In the genomic region with DNA sequence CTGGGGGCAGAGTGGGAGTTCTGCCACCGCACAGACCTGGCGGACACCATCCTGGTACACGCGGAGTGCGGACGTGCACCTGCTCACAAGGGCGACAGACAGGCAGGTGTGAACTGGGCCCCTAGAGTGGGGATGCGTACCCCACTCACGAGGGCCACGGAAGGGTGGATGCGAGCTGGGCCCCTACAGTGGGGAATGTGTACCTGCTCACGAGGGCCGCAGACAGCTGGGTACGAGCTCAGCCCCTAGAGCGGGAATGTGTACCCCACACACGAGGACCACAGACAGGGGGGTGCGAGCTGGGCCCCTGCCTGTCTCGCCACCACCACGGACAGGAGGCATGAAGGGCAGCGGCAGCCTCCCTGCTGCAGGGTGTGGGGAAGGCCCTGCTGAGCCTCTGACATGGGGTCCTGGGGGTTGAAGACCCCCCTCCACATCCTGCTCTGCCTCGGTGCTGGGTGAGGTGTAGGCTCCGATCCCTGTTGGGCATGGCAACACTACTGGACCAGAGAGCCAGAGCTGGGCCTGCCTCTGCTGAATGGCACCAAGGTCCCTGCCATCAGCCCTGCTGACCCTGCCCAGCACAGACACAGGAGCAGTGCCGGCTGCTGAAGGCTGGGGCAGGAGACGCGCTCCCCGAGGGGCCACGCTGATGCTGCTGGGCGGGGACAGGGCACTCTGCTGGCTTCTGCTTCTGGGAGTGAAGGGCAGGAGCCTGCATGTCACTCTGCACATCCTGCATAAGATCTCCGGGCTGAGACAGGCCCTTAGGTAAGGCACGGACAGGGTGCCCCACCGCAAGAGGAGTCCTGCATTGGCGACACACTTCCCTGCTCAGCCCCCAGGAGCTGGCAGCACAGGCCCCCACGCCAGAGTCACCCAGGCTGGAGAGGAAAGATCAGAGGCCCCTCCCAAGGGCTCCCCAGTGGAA, we compare ENCODE assay signal across 25 cellular contexts.
DNase-seq lines count a peak whose midpoint lies in the region; ATAC-seq and TF ChIP-seq lines count a peak whose summit lies in the region.
"Had no signal": no experiment of that assay in that cellular context is flagged by ENCODE, and none has a peak within 500 bp of the region (broad histone marks: within the 10 kb centered on the region; RNA-seq: fewer than 3 reads in every experiment).

No MANE protein-coding gene starts in this region.

- H2AFZ ChIP-seq in trophoblast cell (ENCODE audit: insufficient read depth, low read length, poor library complexity) = no peak overlapping the region

- H3K79me1 ChIP-seq in trophoblast cell (ENCODE audit: low read length) = no peaks in the 10 kb centered on the region

- no peak overlapping the region for H3K18ac ChIP-seq in trophoblast cell (ENCODE audit: low read length)

- H4K12ac ChIP-seq in trophoblast cell (ENCODE audit: low read depth, low read length) = no peak overlapping the region

- H3K9me3 Mint-ChIP-seq in naive B cell = no peaks in the 10 kb centered on the region
- H3K9me3 Mint-ChIP-seq: activated CD4-positive, alpha-beta T cell treated with anti-CD3 and anti-CD28 coated beads, Interleukin-2, amount 10 ng/mL, durations not matched to agents 24 days and 14 days; activated T-helper 17 cell treated with anti-CD3 and anti-CD28 coated beads, Interleukin-2, amount 50 U/mL, for 72 hours had no signal

- no peak overlapping the region for H3K4me3 ChIP-seq in right atrium auricular region
- no peak overlapping the region for H3K4me3 ChIP-seq in trophoblast cell (ENCODE audit: low read depth, low read length)
- H3K4me3 ChIP-seq: A549, body of pancreas, esophagus squamous epithelium, gastrocnemius medialis, Peyer's patch had no signal

- peak overlapping the region in 4 of 6 donors; percentile 12 to 74 (median 36) for H3K27ac Mint-ChIP-seq in naive B cell
- H3K27ac Mint-ChIP-seq: activated CD4-positive, alpha-beta T cell treated with anti-CD3 and anti-CD28 coated beads, Interleukin-2, amount 10 ng/mL, durations not matched to agents 24 days and 14 days; activated CD8-positive, alpha-beta memory T cell treated with anti-CD3 and anti-CD28 coated beads, Interleukin-2, amount 10 ng/mL, durations not matched to agents 7 days and 5 days had no signal

- H2BK5ac ChIP-seq in trophoblast cell (ENCODE audit: low read depth, low read length, poor library complexity) = no peak overlapping the region

- peaks cover 9 to 18% of the 10 kb centered on the region in 2 donors for H3K36me3 Mint-ChIP-seq in naive B cell

- ATAC-seq in left cardiac atrium (no peak), esophagus mucosa (peak; percentile 18), naive B cell (ENCODE audit: low read depth in 2 of 2) (no peak), HG03045 (IDR thresholded peaks at IDR 0.05; ENCODE audit: unreplicated experiment) (no peak)
- ATAC-seq: activated CD8-positive, alpha-beta memory T cell treated with anti-CD3 and anti-CD28 coated beads, Interleukin-2, amount 10 ng/mL, durations not matched to agents 7 days and 5 days; activated T-helper 17 cell treated with anti-CD3 and anti-CD28 coated beads, Interleukin-2, amount 50 U/mL, for 72 hours; body of pancreas; gastrocnemius medialis had no signal

- TF ChIP-seq CTCF in right atrium auricular region (IDR thresholded peaks at IDR 0.05) = no peak

- H2BK120ac ChIP-seq in trophoblast cell (ENCODE audit: insufficient read depth, low read length, poor library complexity) = no peak overlapping the region

- H4K8ac ChIP-seq in trophoblast cell (ENCODE audit: low read depth, low read length) = no peak overlapping the region

- no peaks in the 10 kb centered on the region for H3K79me2 ChIP-seq in trophoblast cell (ENCODE audit: control insufficient read depth, insufficient read depth, low read length, poor library complexity)

- peaks cover 19 to 45% (median 33%) of the 10 kb centered on the region in 3 donors for H3K4me1 Mint-ChIP-seq in naive B cell
- H3K4me1 Mint-ChIP-seq: activated CD8-positive, alpha-beta memory T cell treated with anti-CD3 and anti-CD28 coated beads, Interleukin-2, amount 10 ng/mL, durations not matched to agents 7 days and 5 days had no signal

- no peak overlapping the region for H3K27ac ChIP-seq in right atrium auricular region
- no peak overlapping the region for H3K27ac ChIP-seq in trophoblast cell (ENCODE audit: low read depth, low read length)
- H3K27ac ChIP-seq: A549, body of pancreas, esophagus squamous epithelium, gastrocnemius medialis, Peyer's patch had no signal

- no peak overlapping the region for H2BK12ac ChIP-seq in trophoblast cell (ENCODE audit: low read length)

- H3K14ac ChIP-seq in trophoblast cell (ENCODE audit: low read length) = no peak overlapping the region

- WGBS in trophoblast cell (ENCODE audit: extremely low coverage, insufficient coverage, insufficient read length) = no CpG with 5 or more reads among the region's 33 CpGs

- no peaks in the 10 kb centered on the region for H3K27me3 Mint-ChIP-seq in naive B cell
- H3K27me3 Mint-ChIP-seq: activated CD4-positive, alpha-beta T cell treated with anti-CD3 and anti-CD28 coated beads, Interleukin-2, amount 10 ng/mL, durations not matched to agents 24 days and 14 days; activated CD8-positive, alpha-beta memory T cell treated with anti-CD3 and anti-CD28 coated beads, Interleukin-2, amount 10 ng/mL, durations not matched to agents 7 days and 5 days; activated T-helper 17 cell treated with anti-CD3 and anti-CD28 coated beads, Interleukin-2, amount 50 U/mL, for 72 hours had no signal

- peak overlapping the region in 1 of 8 donors; percentile 47 for H3K4me3 Mint-ChIP-seq in naive B cell
- H3K4me3 Mint-ChIP-seq: activated CD4-positive, alpha-beta T cell treated with anti-CD3 and anti-CD28 coated beads, Interleukin-2, amount 10 ng/mL, durations not matched to agents 24 days and 14 days; activated CD8-positive, alpha-beta memory T cell treated with anti-CD3 and anti-CD28 coated beads, Interleukin-2, amount 10 ng/mL, durations not matched to agents 7 days and 5 days; activated T-helper 17 cell treated with anti-CD3 and anti-CD28 coated beads, Interleukin-2, amount 50 U/mL, for 72 hours; nephron progenitor cell had no signal

- H3K9me3 ChIP-seq in right atrium auricular region = no peaks in the 10 kb centered on the region
- H3K9me3 ChIP-seq in trophoblast cell (ENCODE audit: insufficient read depth, low read depth, low read length) = peaks cover 16% of the 10 kb centered on the region
- H3K9me3 ChIP-seq: A549, body of pancreas, esophagus squamous epithelium, gastrocnemius medialis, Peyer's patch had no signal

- intact Hi-C loops in left cardiac atrium (cut with DNase I) = no loop called here

- no peaks in the 10 kb centered on the region for H3K27me3 ChIP-seq in right atrium auricular region
- no peaks in the 10 kb centered on the region for H3K27me3 ChIP-seq in trophoblast cell (ENCODE audit: insufficient read depth, low read length)
- H3K27me3 ChIP-seq: body of pancreas, esophagus squamous epithelium, gastrocnemius medialis, Peyer's patch had no signal

- H3K9ac ChIP-seq in trophoblast cell (ENCODE audit: low read length) = no peak overlapping the region

- H3K4ac ChIP-seq in trophoblast cell (ENCODE audit: low read depth, low read length) = no peak overlapping the region

- DNase-seq in left cardiac atrium (peak; percentile 13), right atrium auricular region (ENCODE audit: low spot score) (no peak), naive B cell (no peak), NCI-H1092 (lab: John Stamatoyannopoulos, UW) (no peak), trophoblast cell (no peak)
- no peak for DNase-seq in activated CD4-positive, alpha-beta T cell treated with anti-CD3 and anti-CD28 coated beads for 1 hour
- DNase-seq: activated CD4-positive, alpha-beta T cell treated with anti-CD3 and anti-CD28 coated beads, Interleukin-2, amount 10 ng/mL, durations not matched to agents 24 days and 14 days; activated CD8-positive, alpha-beta memory T cell treated with anti-CD3 and anti-CD28 coated beads, Interleukin-2, amount 10 ng/mL, durations not matched to agents 7 days and 5 days; body of pancreas; Calu3; effector memory CD4-positive, alpha-beta T cell; esophagus squamous epithelium; gastrocnemius medialis; islet precursor cell; NCI-H1436; NCI-H2107; NCI-H510A; nephron progenitor cell; stimulated activated CD4-positive, alpha-beta T cell treated with anti-CD3 and anti-CD28 coated beads, Interleukin-2, amount 100 ng/mL, for 24 hours; stimulated activated naive CD4-positive, alpha-beta T cell had no signal

- H3K4me1 ChIP-seq in right atrium auricular region (no peaks in the 10 kb centered on the region), trophoblast cell (ENCODE audit: control insufficient read depth in 1 of 2, insufficient read depth in 2 of 2, low read length in 2 of 2) (no peaks in the 10 kb centered on the region)
- H3K4me1 ChIP-seq: A549, body of pancreas, esophagus squamous epithelium, gastrocnemius medialis, Peyer's patch had no signal

- H2AK5ac ChIP-seq in trophoblast cell (ENCODE audit: low read length) = no peak overlapping the region

- H3K4me2 ChIP-seq in trophoblast cell (ENCODE audit: low read length) = no peak overlapping the region
- H3K4me2 ChIP-seq: A549 had no signal

- H3K36me3 ChIP-seq in right atrium auricular region = peaks cover 4% of the 10 kb centered on the region
- peaks cover 12 to 17% of the 10 kb centered on the region in 2 experiments for H3K36me3 ChIP-seq in trophoblast cell (ENCODE audit: control insufficient read depth in 1 of 2, insufficient read depth in 2 of 2, low read length in 2 of 2)
- H3K36me3 ChIP-seq: gastrocnemius medialis had no signal

- H4K91ac ChIP-seq in trophoblast cell (ENCODE audit: low read depth, low read length) = no peak overlapping the region

- H3K23ac ChIP-seq in trophoblast cell (ENCODE audit: low read length) = no peak overlapping the region
